1 cellular context compared by ENCODE assay signal in the genomic region with DNA sequence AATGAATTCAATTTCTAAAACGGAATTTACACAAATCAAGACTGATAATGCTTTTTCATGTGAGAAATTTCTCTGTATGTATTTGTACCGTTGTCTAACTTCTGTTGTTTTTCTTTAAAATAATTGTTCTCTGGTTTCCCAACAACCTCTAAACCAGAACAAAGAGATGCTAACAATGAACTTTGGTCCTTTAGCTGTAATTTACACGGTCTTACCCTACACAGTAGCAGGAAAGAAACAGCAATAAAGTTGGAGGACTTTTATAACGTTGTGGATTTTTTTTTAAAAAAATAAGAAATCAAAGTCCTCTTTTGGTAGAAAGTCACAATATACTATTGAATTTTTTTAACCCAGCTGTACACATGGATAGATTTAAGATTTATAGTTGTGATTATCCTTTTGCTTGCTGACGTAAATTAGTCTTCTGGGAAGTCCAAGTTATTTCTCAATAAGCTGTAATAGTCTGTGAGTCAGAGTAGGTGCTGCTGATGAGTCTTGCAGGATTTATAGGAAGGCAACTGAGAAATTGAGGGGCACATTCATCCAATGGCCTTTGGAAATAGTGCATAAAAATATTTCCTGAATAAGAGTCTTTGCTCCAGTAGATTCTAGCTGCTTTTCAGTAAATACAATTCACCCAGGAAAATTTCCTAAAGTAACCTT.
TF ChIP-seq lines count a peak whose summit lies in the region.

No MANE protein-coding gene starts in this region.

TF ChIP-seq in WTC11, 78 proteins besides CTCF, POLR2A, EP300 and RAD21 (continued from another document):
- no peak for TF ChIP-seq ZNF138 (CRISPR knock-in tag; conservative IDR thresholded peaks at IDR 0.05)
- no peak for TF ChIP-seq NFE2L1 (CRISPR knock-in tag; IDR thresholded peaks at IDR 0.05)
- TF ChIP-seq FOXP1 (CRISPR knock-in tag; IDR thresholded peaks at IDR 0.05; ENCODE audit: borderline replicate concordance), result no peak
- TF ChIP-seq, protein P1, sequence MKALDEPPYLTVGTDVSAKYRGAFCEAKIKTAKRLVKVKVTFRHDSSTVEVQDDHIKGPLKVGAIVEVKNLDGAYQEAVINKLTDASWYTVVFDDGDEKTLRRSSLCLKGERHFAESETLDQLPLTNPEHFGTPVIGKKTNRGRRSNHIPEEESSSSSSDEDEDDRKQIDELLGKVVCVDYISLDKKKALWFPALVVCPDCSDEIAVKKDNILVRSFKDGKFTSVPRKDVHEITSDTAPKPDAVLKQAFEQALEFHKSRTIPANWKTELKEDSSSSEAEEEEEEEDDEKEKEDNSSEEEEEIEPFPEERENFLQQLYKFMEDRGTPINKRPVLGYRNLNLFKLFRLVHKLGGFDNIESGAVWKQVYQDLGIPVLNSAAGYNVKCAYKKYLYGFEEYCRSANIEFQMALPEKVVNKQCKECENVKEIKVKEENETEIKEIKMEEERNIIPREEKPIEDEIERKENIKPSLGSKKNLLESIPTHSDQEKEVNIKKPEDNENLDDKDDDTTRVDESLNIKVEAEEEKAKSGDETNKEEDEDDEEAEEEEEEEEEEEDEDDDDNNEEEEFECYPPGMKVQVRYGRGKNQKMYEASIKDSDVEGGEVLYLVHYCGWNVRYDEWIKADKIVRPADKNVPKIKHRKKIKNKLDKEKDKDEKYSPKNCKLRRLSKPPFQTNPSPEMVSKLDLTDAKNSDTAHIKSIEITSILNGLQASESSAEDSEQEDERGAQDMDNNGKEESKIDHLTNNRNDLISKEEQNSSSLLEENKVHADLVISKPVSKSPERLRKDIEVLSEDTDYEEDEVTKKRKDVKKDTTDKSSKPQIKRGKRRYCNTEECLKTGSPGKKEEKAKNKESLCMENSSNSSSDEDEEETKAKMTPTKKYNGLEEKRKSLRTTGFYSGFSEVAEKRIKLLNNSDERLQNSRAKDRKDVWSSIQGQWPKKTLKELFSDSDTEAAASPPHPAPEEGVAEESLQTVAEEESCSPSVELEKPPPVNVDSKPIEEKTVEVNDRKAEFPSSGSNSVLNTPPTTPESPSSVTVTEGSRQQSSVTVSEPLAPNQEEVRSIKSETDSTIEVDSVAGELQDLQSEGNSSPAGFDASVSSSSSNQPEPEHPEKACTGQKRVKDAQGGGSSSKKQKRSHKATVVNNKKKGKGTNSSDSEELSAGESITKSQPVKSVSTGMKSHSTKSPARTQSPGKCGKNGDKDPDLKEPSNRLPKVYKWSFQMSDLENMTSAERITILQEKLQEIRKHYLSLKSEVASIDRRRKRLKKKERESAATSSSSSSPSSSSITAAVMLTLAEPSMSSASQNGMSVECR (CRISPR knock-in tag; IDR thresholded peaks at IDR 0.05; ENCODE audit: borderline replicate concordance), result no peak
- TF ChIP-seq, protein P2, sequence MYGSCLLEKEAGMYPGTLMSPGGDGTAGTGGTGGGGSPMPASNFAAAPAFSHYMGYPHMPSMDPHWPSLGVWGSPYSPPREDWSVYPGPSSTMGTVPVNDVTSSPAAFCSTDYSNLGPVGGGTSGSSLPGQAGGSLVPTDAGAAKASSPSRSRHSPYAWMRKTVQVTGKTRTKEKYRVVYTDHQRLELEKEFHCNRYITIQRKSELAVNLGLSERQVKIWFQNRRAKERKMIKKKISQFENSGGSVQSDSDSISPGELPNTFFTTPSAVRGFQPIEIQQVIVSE (CRISPR knock-in tag; IDR thresholded peaks at IDR 0.05; ENCODE audit: borderline replicate concordance), result no peak
- no peak for TF ChIP-seq NR2C2 (CRISPR knock-in tag; IDR thresholded peaks at IDR 0.05)
